In the genomic region with DNA sequence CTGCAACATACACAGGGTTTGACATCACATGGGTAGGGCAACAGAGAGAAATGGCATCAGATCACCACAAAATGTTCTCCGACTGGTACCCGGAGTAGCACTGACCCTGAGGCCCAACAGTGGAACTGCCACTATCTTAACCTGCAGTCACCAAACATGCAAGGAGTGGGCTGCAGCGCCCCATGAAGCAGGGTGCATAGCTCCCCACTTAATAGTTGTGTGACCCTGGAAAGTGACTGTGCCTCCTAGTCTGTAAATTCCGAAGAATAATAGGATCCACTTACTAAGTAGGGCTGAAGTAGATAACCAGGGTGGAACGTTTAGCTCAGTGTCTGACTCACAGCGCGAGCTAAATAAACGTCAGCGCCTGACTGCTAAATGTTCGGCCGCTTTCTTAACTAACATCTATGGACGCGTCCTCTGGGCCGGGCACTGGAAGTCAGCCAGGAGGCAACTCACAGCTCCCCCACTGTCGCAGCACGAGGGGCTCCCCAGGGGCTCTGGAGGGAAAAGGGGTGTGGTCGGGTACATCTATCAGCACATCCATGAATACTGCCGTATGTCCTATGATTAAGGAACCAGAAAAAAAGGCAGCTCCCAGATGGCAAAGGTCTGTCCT, we compare ENCODE assay signal across 1 cellular context.
TF ChIP-seq lines count a peak whose summit lies in the region.

No MANE protein-coding gene starts in this region.

TF ChIP-seq in SK-N-SH treated with all-trans-retinoic acid at 6 μM for 48 hours, 23 proteins besides CTCF, POLR2A, EP300 and RAD21 (continued from another document):
- TF ChIP-seq ZNF70 (CRISPR knock-in tag; IDR thresholded peaks at IDR 0.05), result no peak
- TF ChIP-seq GLIS3 (CRISPR knock-in tag; IDR thresholded peaks at IDR 0.05), result no peak
- TF ChIP-seq TOX (CRISPR knock-in tag; IDR thresholded peaks at IDR 0.05; ENCODE audit: borderline replicate concordance), result no peak
- no peak for TF ChIP-seq ZNF8 (CRISPR knock-in tag; IDR thresholded peaks at IDR 0.05)
- TF ChIP-seq RARB (CRISPR knock-in tag; IDR thresholded peaks at IDR 0.05), result no peak
TF ChIP-seq in SK-N-SH treated with all-trans-retinoic acid at 6 μM for 48 hours: peak in this region for 0.
